Comparison of ENCODE assay signal across 1 cellular context in the genomic region with DNA sequence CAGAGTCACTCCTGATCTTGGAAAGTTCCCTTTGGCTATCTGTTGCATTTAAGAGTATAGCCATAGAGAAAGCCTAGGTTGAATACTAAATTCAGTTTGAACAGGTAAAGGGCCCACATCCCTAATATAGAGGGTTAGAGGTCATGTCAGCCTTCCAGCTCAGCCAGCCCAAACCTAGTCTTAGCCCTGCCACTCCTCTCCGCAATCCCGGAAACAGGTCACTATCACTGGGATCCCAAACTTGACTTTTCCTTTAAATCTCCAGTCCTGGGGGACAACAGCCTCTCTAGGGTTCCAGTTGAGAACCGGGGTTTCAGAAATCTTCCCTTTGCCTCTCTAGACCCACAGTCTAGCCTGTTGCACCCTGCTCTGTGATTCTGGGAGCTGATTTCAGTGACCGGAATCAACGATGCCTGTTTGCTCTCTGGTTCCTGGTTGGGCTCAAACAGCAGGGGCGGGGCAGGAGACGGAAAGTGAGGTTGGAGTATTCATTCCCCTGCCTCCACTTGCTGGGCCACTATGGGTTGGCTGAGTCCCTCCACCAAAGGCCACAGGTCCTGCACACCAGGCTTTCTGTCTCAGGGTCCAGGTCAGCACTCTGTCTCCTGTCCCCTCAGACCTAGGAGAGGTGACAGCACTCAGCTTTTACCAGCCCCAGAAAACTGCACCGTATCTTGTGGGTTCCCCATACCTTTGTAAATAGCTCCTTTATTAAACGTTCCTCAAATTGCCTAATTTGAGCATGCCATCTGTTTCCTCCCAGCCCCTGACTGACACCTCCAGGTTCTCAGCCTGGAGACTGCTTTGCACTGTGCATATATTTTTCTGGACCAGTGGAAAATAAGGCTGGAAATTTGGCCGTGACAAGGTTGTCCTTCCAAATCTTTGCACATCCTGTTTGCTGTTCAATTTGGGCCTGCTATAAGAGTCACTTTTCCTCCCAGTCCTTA.
A peak's percentile ranks its signal among the peaks of the same experiment; 100 is the strongest.
TF ChIP-seq lines count a peak whose summit lies in the region.

No MANE protein-coding gene starts in this region.

TF ChIP-seq in HepG2, 621 proteins besides CTCF, POLR2A, EP300 and RAD21 (continued from another document and continues in another):
- TF ChIP-seq POLR2G (IDR thresholded peaks at IDR 0.05; ENCODE audit: low read depth, low read length) (peak; percentile 62), ZBTB38 (CRISPR knock-in tag; IDR thresholded peaks at IDR 0.05) (no peak), ZNF572 (CRISPR knock-in tag; IDR thresholded peaks at IDR 0.05) (0 out of 2 replicates have a peak, but pooled peaks have one; percentile 63), ZNF780A (CRISPR knock-in tag; IDR thresholded peaks at IDR 0.05) (no peak), ZNF331 (CRISPR knock-in tag; IDR thresholded peaks at IDR 0.05) (peak; percentile 9; the same call in 1 of the 2 replicates), MED1 (CRISPR knock-in tag; IDR thresholded peaks at IDR 0.05) (peak; percentile 28; the same call in 1 of the 2 replicates), REL (CRISPR knock-in tag; conservative IDR thresholded peaks at IDR 0.05) (no peak), MED13 (CRISPR knock-in tag; IDR thresholded peaks at IDR 0.05) (no peak), ONECUT2 (CRISPR knock-in tag; IDR thresholded peaks at IDR 0.05) (no peak), ZNF724P (CRISPR knock-in tag; IDR thresholded peaks at IDR 0.05; ENCODE audit: borderline replicate concordance) (no peak), SNRNP70 (IDR thresholded peaks at IDR 0.05; ENCODE audit: low read depth, low read length) (no peak), ZNF510 (CRISPR knock-in tag; IDR thresholded peaks at IDR 0.05; ENCODE audit: low read depth) (no peak), TGIF2 (CRISPR knock-in tag; IDR thresholded peaks at IDR 0.05) (no peak), FOXP1 (IDR thresholded peaks at IDR 0.05) (no peak), FOXP1 (CRISPR knock-in tag; IDR thresholded peaks at IDR 0.05) (no peak), ZFP1 (CRISPR knock-in tag; IDR thresholded peaks at IDR 0.05) (no peak), HMG20A (CRISPR knock-in tag; IDR thresholded peaks at IDR 0.05; ENCODE audit: borderline replicate concordance) (0 out of 2 replicates have a peak, but pooled peaks have one; percentile 23), ELF1 (CRISPR knock-in tag; IDR thresholded peaks at IDR 0.05) (peak; percentile 30; the same call in 1 of the 2 replicates), PHF5A (CRISPR knock-in tag; IDR thresholded peaks at IDR 0.05; ENCODE audit: low read depth, unreplicated experiment) (no peak), BORCS8-MEF2B (CRISPR knock-in tag; IDR thresholded peaks at IDR 0.05) (no peak), ZFX (CRISPR knock-in tag; IDR thresholded peaks at IDR 0.05; ENCODE audit: low read depth) (no peak), ZNF605 (CRISPR knock-in tag; IDR thresholded peaks at IDR 0.05) (no peak), LCORL (IDR thresholded peaks at IDR 0.05) (no peak), LCORL (CRISPR knock-in tag; IDR thresholded peaks at IDR 0.05) (0 out of 2 replicates have a peak, but pooled peaks have one; percentile 23), ELF3 (CRISPR knock-in tag; IDR thresholded peaks at IDR 0.05) (peak; percentile 64), ARNTL (CRISPR knock-in tag; IDR thresholded peaks at IDR 0.05) (no peak), SPEN (CRISPR knock-in tag; IDR thresholded peaks at IDR 0.05; ENCODE audit: low read depth) (no peak), TBX3 (IDR thresholded peaks at IDR 0.05; ENCODE audit: borderline replicate concordance) (no peak), GABPB1 (CRISPR knock-in tag; IDR thresholded peaks at IDR 0.05) (no peak), IKZF4 (CRISPR knock-in tag; IDR thresholded peaks at IDR 0.05; ENCODE audit: borderline replicate concordance, low read depth, not compliant biosample characterization) (no peak), SKI (IDR thresholded peaks at IDR 0.05; ENCODE audit: partially characterized antibody) (no peak), NCOR1 (IDR thresholded peaks at IDR 0.05; ENCODE audit: borderline replicate concordance, low read length) (no peak), ZMYM4 (CRISPR knock-in tag; IDR thresholded peaks at IDR 0.05) (no peak), FOXA3 (CRISPR knock-in tag; IDR thresholded peaks at IDR 0.05) (0 out of 2 replicates have a peak, but pooled peaks have one; percentile 32), ZNF232 (CRISPR knock-in tag; IDR thresholded peaks at IDR 0.05; ENCODE audit: borderline replicate concordance) (no peak), ZNF615 (CRISPR knock-in tag; IDR thresholded peaks at IDR 0.05; ENCODE audit: borderline replicate concordance) (no peak), FOSL2 (CRISPR knock-in tag; IDR thresholded peaks at IDR 0.05) (0 out of 2 replicates have a peak, but pooled peaks have one; percentile 10), PPARG (CRISPR knock-in tag; conservative IDR thresholded peaks at IDR 0.05) (0 out of 2 replicates have a peak, but pooled peaks have one; percentile 15), ZNF33B (CRISPR knock-in tag; IDR thresholded peaks at IDR 0.05) (no peak), HNRNPL (IDR thresholded peaks at IDR 0.05; ENCODE audit: low read depth, low read length) (no peak), ZFP82 (CRISPR knock-in tag; IDR thresholded peaks at IDR 0.05; ENCODE audit: borderline replicate concordance) (no peak), FOXK1 (CRISPR knock-in tag; IDR thresholded peaks at IDR 0.05; ENCODE audit: borderline replicate concordance, low read depth) (no peak), ZFP62 (CRISPR knock-in tag; IDR thresholded peaks at IDR 0.05) (no peak), ZNF546 (CRISPR knock-in tag; conservative IDR thresholded peaks at IDR 0.05) (no peak), ZNF891 (CRISPR knock-in tag; IDR thresholded peaks at IDR 0.05) (0 out of 2 replicates have a peak, but pooled peaks have one; percentile 44), RFX5 (IDR thresholded peaks at IDR 0.05; ENCODE audit: low read depth, low read length) (no peak), CBX2 (IDR thresholded peaks at IDR 0.05; ENCODE audit: low read depth, low read length) (no peak), CBX2 (CRISPR knock-in tag; IDR thresholded peaks at IDR 0.05; ENCODE audit: low read depth) (no peak), NRL (CRISPR knock-in tag; IDR thresholded peaks at IDR 0.05; ENCODE audit: borderline replicate concordance) (no peak), IRF2 (CRISPR knock-in tag; IDR thresholded peaks at IDR 0.05) (no peak; the same call in 1 of the 2 replicates), ZNF12 (CRISPR knock-in tag; IDR thresholded peaks at IDR 0.05) (no peak)
- TF ChIP-seq, protein P1, sequence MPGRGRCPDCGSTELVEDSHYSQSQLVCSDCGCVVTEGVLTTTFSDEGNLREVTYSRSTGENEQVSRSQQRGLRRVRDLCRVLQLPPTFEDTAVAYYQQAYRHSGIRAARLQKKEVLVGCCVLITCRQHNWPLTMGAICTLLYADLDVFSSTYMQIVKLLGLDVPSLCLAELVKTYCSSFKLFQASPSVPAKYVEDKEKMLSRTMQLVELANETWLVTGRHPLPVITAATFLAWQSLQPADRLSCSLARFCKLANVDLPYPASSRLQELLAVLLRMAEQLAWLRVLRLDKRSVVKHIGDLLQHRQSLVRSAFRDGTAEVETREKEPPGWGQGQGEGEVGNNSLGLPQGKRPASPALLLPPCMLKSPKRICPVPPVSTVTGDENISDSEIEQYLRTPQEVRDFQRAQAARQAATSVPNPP (CRISPR knock-in tag; IDR thresholded peaks at IDR 0.05), result no peak
- TF ChIP-seq, protein P2, sequence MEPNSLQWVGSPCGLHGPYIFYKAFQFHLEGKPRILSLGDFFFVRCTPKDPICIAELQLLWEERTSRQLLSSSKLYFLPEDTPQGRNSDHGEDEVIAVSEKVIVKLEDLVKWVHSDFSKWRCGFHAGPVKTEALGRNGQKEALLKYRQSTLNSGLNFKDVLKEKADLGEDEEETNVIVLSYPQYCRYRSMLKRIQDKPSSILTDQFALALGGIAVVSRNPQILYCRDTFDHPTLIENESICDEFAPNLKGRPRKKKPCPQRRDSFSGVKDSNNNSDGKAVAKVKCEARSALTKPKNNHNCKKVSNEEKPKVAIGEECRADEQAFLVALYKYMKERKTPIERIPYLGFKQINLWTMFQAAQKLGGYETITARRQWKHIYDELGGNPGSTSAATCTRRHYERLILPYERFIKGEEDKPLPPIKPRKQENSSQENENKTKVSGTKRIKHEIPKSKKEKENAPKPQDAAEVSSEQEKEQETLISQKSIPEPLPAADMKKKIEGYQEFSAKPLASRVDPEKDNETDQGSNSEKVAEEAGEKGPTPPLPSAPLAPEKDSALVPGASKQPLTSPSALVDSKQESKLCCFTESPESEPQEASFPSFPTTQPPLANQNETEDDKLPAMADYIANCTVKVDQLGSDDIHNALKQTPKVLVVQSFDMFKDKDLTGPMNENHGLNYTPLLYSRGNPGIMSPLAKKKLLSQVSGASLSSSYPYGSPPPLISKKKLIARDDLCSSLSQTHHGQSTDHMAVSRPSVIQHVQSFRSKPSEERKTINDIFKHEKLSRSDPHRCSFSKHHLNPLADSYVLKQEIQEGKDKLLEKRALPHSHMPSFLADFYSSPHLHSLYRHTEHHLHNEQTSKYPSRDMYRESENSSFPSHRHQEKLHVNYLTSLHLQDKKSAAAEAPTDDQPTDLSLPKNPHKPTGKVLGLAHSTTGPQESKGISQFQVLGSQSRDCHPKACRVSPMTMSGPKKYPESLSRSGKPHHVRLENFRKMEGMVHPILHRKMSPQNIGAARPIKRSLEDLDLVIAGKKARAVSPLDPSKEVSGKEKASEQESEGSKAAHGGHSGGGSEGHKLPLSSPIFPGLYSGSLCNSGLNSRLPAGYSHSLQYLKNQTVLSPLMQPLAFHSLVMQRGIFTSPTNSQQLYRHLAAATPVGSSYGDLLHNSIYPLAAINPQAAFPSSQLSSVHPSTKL (CRISPR knock-in tag; IDR thresholded peaks at IDR 0.05), result peak; percentile 52; the same call in 1 of the 2 replicates
- TF ChIP-seq, protein P3, sequence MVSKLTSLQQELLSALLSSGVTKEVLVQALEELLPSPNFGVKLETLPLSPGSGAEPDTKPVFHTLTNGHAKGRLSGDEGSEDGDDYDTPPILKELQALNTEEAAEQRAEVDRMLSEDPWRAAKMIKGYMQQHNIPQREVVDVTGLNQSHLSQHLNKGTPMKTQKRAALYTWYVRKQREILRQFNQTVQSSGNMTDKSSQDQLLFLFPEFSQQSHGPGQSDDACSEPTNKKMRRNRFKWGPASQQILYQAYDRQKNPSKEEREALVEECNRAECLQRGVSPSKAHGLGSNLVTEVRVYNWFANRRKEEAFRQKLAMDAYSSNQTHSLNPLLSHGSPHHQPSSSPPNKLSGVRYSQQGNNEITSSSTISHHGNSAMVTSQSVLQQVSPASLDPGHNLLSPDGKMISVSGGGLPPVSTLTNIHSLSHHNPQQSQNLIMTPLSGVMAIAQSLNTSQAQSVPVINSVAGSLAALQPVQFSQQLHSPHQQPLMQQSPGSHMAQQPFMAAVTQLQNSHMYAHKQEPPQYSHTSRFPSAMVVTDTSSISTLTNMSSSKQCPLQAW (CRISPR knock-in tag; IDR thresholded peaks at IDR 0.05), result peak; percentile 71; the same call in 1 of the 2 replicates
- TF ChIP-seq, protein P4, sequence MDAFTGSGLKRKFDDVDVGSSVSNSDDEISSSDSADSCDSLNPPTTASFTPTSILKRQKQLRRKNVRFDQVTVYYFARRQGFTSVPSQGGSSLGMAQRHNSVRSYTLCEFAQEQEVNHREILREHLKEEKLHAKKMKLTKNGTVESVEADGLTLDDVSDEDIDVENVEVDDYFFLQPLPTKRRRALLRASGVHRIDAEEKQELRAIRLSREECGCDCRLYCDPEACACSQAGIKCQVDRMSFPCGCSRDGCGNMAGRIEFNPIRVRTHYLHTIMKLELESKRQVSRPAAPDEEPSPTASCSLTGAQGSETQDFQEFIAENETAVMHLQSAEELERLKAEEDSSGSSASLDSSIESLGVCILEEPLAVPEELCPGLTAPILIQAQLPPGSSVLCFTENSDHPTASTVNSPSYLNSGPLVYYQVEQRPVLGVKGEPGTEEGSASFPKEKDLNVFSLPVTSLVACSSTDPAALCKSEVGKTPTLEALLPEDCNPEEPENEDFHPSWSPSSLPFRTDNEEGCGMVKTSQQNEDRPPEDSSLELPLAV (CRISPR knock-in tag; conservative IDR thresholded peaks at IDR 0.05; ENCODE audit: low read depth), result no peak
- TF ChIP-seq, protein P5, sequence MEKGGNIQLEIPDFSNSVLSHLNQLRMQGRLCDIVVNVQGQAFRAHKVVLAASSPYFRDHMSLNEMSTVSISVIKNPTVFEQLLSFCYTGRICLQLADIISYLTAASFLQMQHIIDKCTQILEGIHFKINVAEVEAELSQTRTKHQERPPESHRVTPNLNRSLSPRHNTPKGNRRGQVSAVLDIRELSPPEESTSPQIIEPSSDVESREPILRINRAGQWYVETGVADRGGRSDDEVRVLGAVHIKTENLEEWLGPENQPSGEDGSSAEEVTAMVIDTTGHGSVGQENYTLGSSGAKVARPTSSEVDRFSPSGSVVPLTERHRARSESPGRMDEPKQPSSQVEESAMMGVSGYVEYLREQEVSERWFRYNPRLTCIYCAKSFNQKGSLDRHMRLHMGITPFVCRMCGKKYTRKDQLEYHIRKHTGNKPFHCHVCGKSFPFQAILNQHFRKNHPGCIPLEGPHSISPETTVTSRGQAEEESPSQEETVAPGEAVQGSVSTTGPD (CRISPR knock-in tag; IDR thresholded peaks at IDR 0.05), result no peak
- TF ChIP-seq, protein P6, sequence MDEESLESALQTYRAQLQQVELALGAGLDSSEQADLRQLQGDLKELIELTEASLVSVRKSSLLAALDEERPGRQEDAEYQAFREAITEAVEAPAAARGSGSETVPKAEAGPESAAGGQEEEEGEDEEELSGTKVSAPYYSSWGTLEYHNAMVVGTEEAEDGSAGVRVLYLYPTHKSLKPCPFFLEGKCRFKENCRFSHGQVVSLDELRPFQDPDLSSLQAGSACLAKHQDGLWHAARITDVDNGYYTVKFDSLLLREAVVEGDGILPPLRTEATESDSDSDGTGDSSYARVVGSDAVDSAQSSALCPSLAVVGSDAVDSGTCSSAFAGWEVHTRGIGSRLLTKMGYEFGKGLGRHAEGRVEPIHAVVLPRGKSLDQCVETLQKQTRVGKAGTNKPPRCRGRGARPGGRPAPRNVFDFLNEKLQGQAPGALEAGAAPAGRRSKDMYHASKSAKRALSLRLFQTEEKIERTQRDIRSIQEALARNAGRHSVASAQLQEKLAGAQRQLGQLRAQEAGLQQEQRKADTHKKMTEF (CRISPR knock-in tag; IDR thresholded peaks at IDR 0.05), result 0 out of 2 replicates have a peak, but pooled peaks have one; percentile 32
- TF ChIP-seq, protein P7, sequence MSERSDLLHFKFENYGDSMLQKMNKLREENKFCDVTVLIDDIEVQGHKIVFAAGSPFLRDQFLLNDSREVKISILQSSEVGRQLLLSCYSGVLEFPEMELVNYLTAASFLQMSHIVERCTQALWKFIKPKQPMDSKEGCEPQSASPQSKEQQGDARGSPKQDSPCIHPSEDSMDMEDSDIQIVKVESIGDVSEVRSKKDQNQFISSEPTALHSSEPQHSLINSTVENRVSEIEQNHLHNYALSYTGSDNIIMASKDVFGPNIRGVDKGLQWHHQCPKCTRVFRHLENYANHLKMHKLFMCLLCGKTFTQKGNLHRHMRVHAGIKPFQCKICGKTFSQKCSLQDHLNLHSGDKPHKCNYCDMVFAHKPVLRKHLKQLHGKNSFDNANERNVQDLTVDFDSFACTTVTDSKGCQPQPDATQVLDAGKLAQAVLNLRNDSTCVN (CRISPR knock-in tag; IDR thresholded peaks at IDR 0.05; ENCODE audit: borderline replicate concordance), result no peak
